In genomic region chr20:31835977-31836852, GRCh38 we compare ENCODE assay signal across 1 cellular context.
TF ChIP-seq lines count a peak whose summit lies in the region.

No MANE protein-coding gene starts in this region.

TF ChIP-seq in HepG2, 621 proteins besides CTCF, POLR2A, EP300 and RAD21 (continued from another document and continues in another):
- no peak for TF ChIP-seq SALL2 (CRISPR knock-in tag; IDR thresholded peaks at IDR 0.05)
- TF ChIP-seq TOE1 (CRISPR knock-in tag; IDR thresholded peaks at IDR 0.05) = no peak
- no peak for TF ChIP-seq MLXIP (CRISPR knock-in tag; IDR thresholded peaks at IDR 0.05; ENCODE audit: borderline replicate concordance)
- TF ChIP-seq RNF219 (CRISPR knock-in tag; IDR thresholded peaks at IDR 0.05) = no peak
- no peak; the same call in 1 of the 2 replicates for TF ChIP-seq RARA (CRISPR knock-in tag; IDR thresholded peaks at IDR 0.05)
- TF ChIP-seq KIAA2018 (CRISPR knock-in tag; IDR thresholded peaks at IDR 0.05; ENCODE audit: borderline replicate concordance) = no peak
- no peak for TF ChIP-seq CCDC6 (CRISPR knock-in tag; IDR thresholded peaks at IDR 0.05)
- TF ChIP-seq CENPX (CRISPR knock-in tag; IDR thresholded peaks at IDR 0.05) = no peak
- TF ChIP-seq JARID2 (CRISPR knock-in tag; IDR thresholded peaks at IDR 0.05; ENCODE audit: insufficient replicate concordance) = no peak
- TF ChIP-seq NR2F1 (CRISPR knock-in tag; IDR thresholded peaks at IDR 0.05) = no peak
- TF ChIP-seq ADNP (CRISPR knock-in tag; IDR thresholded peaks at IDR 0.05) = no peak
- TF ChIP-seq ZNF619 (CRISPR knock-in tag; IDR thresholded peaks at IDR 0.05) = peak; percentile 30; the same call in 1 of the 2 replicates
- TF ChIP-seq SMARCC2 (IDR thresholded peaks at IDR 0.05) = no peak
- no peak for TF ChIP-seq PHB2 (IDR thresholded peaks at IDR 0.05; ENCODE audit: partially characterized antibody)
- no peak for TF ChIP-seq ZNF781 (CRISPR knock-in tag; IDR thresholded peaks at IDR 0.05; ENCODE audit: borderline replicate concordance, not compliant biosample characterization)
- TF ChIP-seq PRPF4 (IDR thresholded peaks at IDR 0.05; ENCODE audit: low read depth, low read length, poor library complexity, severe bottlenecking) = no peak
- TF ChIP-seq HNRNPUL1 (IDR thresholded peaks at IDR 0.05; ENCODE audit: low read depth, low read length) = no peak
- 0 out of 2 replicates have a peak, but pooled peaks have one; percentile 23 for TF ChIP-seq HNRNPL (IDR thresholded peaks at IDR 0.05; ENCODE audit: low read depth, low read length)
- TF ChIP-seq ZNF362 (CRISPR knock-in tag; IDR thresholded peaks at IDR 0.05; ENCODE audit: borderline replicate concordance) = no peak
- no peak for TF ChIP-seq ZNF883 (CRISPR knock-in tag; IDR thresholded peaks at IDR 0.05; ENCODE audit: not compliant biosample characterization)
- no peak for TF ChIP-seq MED1 (CRISPR knock-in tag; IDR thresholded peaks at IDR 0.05)
- 0 out of 2 replicates have a peak, but pooled peaks have one; percentile 34 for TF ChIP-seq KDM4B (CRISPR knock-in tag; IDR thresholded peaks at IDR 0.05)
- TF ChIP-seq CREM (IDR thresholded peaks at IDR 0.05) = no peak
- no peak for TF ChIP-seq CREM (CRISPR knock-in tag; IDR thresholded peaks at IDR 0.05)
- no peak for TF ChIP-seq NFIC (IDR thresholded peaks at IDR 0.05; ENCODE audit: low read length)
- TF ChIP-seq ATF2 (CRISPR knock-in tag; IDR thresholded peaks at IDR 0.05) = no peak
- TF ChIP-seq SOX13 (IDR thresholded peaks at IDR 0.05) = no peak
- TF ChIP-seq SOX13 (CRISPR knock-in tag; conservative IDR thresholded peaks at IDR 0.05 in 1 of 2, IDR thresholded peaks at IDR 0.05 in 1 of 2) = no peak
- TF ChIP-seq AGO2 (optimal IDR thresholded peaks at IDR 0.05; ENCODE audit: low read depth, low read length) = no peak
- peak; percentile 61 for TF ChIP-seq ZGPAT (CRISPR knock-in tag; IDR thresholded peaks at IDR 0.05)
- no peak for TF ChIP-seq HINFP (CRISPR knock-in tag; IDR thresholded peaks at IDR 0.05; ENCODE audit: low read depth)
- no peak for TF ChIP-seq MZF1 (CRISPR knock-in tag; IDR thresholded peaks at IDR 0.05; ENCODE audit: borderline replicate concordance)
- no peak for TF ChIP-seq ZFAT (CRISPR knock-in tag; conservative IDR thresholded peaks at IDR 0.05)
- TF ChIP-seq TBP (CRISPR knock-in tag; IDR thresholded peaks at IDR 0.05) = no peak
- TF ChIP-seq CBX1 (IDR thresholded peaks at IDR 0.05; ENCODE audit: low read depth) = no peak
- peak; percentile 74 for TF ChIP-seq HNF4A (CRISPR knock-in tag; IDR thresholded peaks at IDR 0.05)
- peak; percentile 9; the same call in 1 of the 2 replicates for TF ChIP-seq PHF20 (CRISPR knock-in tag; IDR thresholded peaks at IDR 0.05)
- TF ChIP-seq SOX6 (IDR thresholded peaks at IDR 0.05) = no peak
- peak; percentile 40; the same call in 1 of the 2 replicates for TF ChIP-seq SOX6 (CRISPR knock-in tag; IDR thresholded peaks at IDR 0.05)
- no peak for TF ChIP-seq STAT6 (CRISPR knock-in tag; IDR thresholded peaks at IDR 0.05; ENCODE audit: borderline replicate concordance)
- no peak for TF ChIP-seq ZNF335 (CRISPR knock-in tag; IDR thresholded peaks at IDR 0.05)
- no peak for TF ChIP-seq SYNCRIP (IDR thresholded peaks at IDR 0.05; ENCODE audit: insufficient read depth, low read depth, low read length)
